In genomic region chr2:168139791-168140190, GRCh38 we compare ENCODE assay signal across 21 cellular contexts.
DNase-seq lines count a peak whose midpoint lies in the region; ATAC-seq, FAIRE-seq and TF ChIP-seq lines count a peak whose summit lies in the region.
"Had no signal": no experiment of that assay in that cellular context is flagged by ENCODE, and none has a peak within 500 bp of the region (broad histone marks: within the 10 kb centered on the region; RNA-seq: fewer than 3 reads in every experiment).

No MANE protein-coding gene starts in this region.

- H3K36me3 Mint-ChIP-seq in brain, result peaks cover 24% of the 10 kb centered on the region

- CTCF ChIA-PET in HEK293 (lab: Yijun Ruan, JAX) (no interaction called here), SK-N-SH (lab: Yijun Ruan, JAX) (interaction anchor here (0.6 to 1.7 kb wide), 6 partner anchors 8 to 1600 kb away, joined by 3 to 5 read pairs (median 3); no protein-coding TSS in a partner anchor)

- H3K4me2 ChIP-seq in SK-N-SH, result no peak overlapping the region

- DNase-seq in SK-N-SH (peak; percentile 40), pancreas (no peak), DMS53 (lab: John Stamatoyannopoulos, UW) (no peak), ACHN (no peak)
- no peak for DNase-seq in stimulated activated CD4-positive, alpha-beta T cell treated with anti-CD3 and anti-CD28 coated beads, Interleukin-4, amount 100 ng/mL, for 4 hours
- DNase-seq: DMS 273 treated with DMSO at 0.1 percent for 48 hours, GF-D8, GOT3, KBM-7, NCI-H1417 treated with DMSO at 0.1 percent for 48 hours, NCI-H2029 treated with DMSO at 0.1 percent for 48 hours, NCI-H2171 treated with DMSO at 0.1 percent for 48 hours, NCI-H446 treated with DMSO at 0.1 percent for 48 hours, NCI-H774, SJCRH30 had no signal

- in situ Hi-C loops in ACHN (cut with HindIII; ENCODE audit: low pct_ligation_motif_present, low pct_unique_long_range_greater_than_20kb, low sequenced_read_pairs), result no loop called here

- TF ChIP-seq EP300 in SK-N-SH (IDR thresholded peaks at IDR 0.05; ENCODE audit: borderline replicate concordance in 1 of 2, low read depth in 1 of 2, low read length in 1 of 2), result peak in 1 of 2 experiments; percentile 68; a peak in 2 of 4 replicates

- no peak for FAIRE-seq in pancreas (lab: Jason Lieb, UNC)
- FAIRE-seq: GM12891, GM18507 had no signal

- H3K9me3 ChIP-seq in HEK293 (ENCODE audit: control insufficient read depth, insufficient read depth, low read depth, low read length) (no peaks in the 10 kb centered on the region), SK-N-SH (no peaks in the 10 kb centered on the region), pancreas (no peaks in the 10 kb centered on the region)
- H3K9me3 ChIP-seq: SJCRH30 had no signal

- intact Hi-C loops in pancreas (cut with DNase I), result loop anchor here in 1 of 3 donors (5.0 to 10.0 kb wide), 2 partner anchors 105 to 198 kb away; partner anchors contain the start of gene STK39

- no peaks in the 10 kb centered on the region for H3K27me3 Mint-ChIP-seq in brain

- H3K27me3 ChIP-seq in SK-N-SH (ENCODE audit: insufficient read depth) (no peaks in the 10 kb centered on the region), pancreas (no peaks in the 10 kb centered on the region)
- H3K27me3 ChIP-seq: SJCRH30 had no signal

- TF ChIP-seq RAD21 in SK-N-SH (IDR thresholded peaks at IDR 0.05; ENCODE audit: low read length), result 0 out of 2 replicates have a peak, but pooled peaks have one; percentile 3

- ATAC-seq in pancreas, result peak in 3 of 4 donors; percentile 15 to 66 (median 29)

- H3K27ac ChIP-seq in HEK293 (ENCODE audit: extremely low read depth, low read depth, low read length), result no peak overlapping the region
- peak overlapping the region; percentile 58 to 77; a peak in 3 of 4 replicates for H3K27ac ChIP-seq in SK-N-SH (ENCODE audit: low read depth in 2 of 2, low read length in 1 of 2)
- peak overlapping the region in 1 of 4 donors; percentile 8 for H3K27ac ChIP-seq in pancreas
- H3K27ac ChIP-seq: C4-2B, RWPE1, SJCRH30 had no signal

- peaks cover 78% of the 10 kb centered on the region for H3K4me1 Mint-ChIP-seq in brain

- no peaks in the 10 kb centered on the region for H3K9me3 Mint-ChIP-seq in brain

- 46% methylated on average over 2 of the region's 2 CpGs for WGBS in SK-N-SH (ENCODE audit: low lambda C conversion rate)
- WGBS in pancreas, 2 donors, result 46 to 58% methylated on average over 2 of the region's 2 CpGs

- H3F3A ChIP-seq in SK-N-SH (replicated peaks; ENCODE audit: insufficient read depth), result no peaks in the 10 kb centered on the region

- POLR2A ChIA-PET in HEK293 (lab: Yijun Ruan, JAX), result no interaction called here
- POLR2A ChIA-PET in SK-N-SH (lab: Yijun Ruan, JAX), result no interaction called here

- H3K9ac ChIP-seq in SK-N-SH, result no peak overlapping the region

- H3K79me2 ChIP-seq in SK-N-SH (ENCODE audit: insufficient read depth), result peaks cover 3% of the 10 kb centered on the region; the same call in 1 of the 2 replicates

- no peak for TF ChIP-seq CTCF in HEK293 (tag by site-specific recombination; IDR thresholded peaks at IDR 0.05)
- TF ChIP-seq CTCF in SK-N-SH (IDR thresholded peaks at IDR 0.05), result no peak
- no peak for TF ChIP-seq CTCF in brain (conservative IDR thresholded peaks at IDR 0.05)
- TF ChIP-seq CTCF in pancreas (IDR thresholded peaks at IDR 0.05), result no peak

- H3K4me3 ChIP-seq in HEK293 (ENCODE audit: low read depth, low read length) (no peak overlapping the region), SK-N-SH (ENCODE audit: low read depth in 2 of 2, low read length in 1 of 2) (no peak overlapping the region; a peak in 1 of 4 replicates), pancreas (no peak overlapping the region)
- H3K4me3 ChIP-seq: SJCRH30 had no signal

- H3K9me2 ChIP-seq in SK-N-SH, result no peaks in the 10 kb centered on the region

- peak overlapping the region in 3 of 5 experiments; percentile 28 to 70 (median 48) for H3K4me3 Mint-ChIP-seq in brain

- H3K4me1 ChIP-seq in HEK293 (ENCODE audit: control insufficient read depth, insufficient read depth, low read length) (0 out of 2 replicates have a peak, but pooled peaks cover 2% of the 10 kb centered on the region), SK-N-SH (ENCODE audit: control insufficient read depth in 1 of 2, insufficient read depth in 2 of 2, low read depth in 1 of 2, low read length in 1 of 2) (peaks cover 12 to 13% of the 10 kb centered on the region in 2 experiments; a peak in 3 of 4 replicates), pancreas (peaks cover 25 to 28% (median 25%) of the 10 kb centered on the region in 3 donors)
- H3K4me1 ChIP-seq: SJCRH30 had no signal

- H3K36me3 ChIP-seq in HEK293 (ENCODE audit: control insufficient read depth in 2 of 2, insufficient read depth in 1 of 2, low read length in 2 of 2) (peaks cover 0 to 17% of the 10 kb centered on the region in 2 experiments; a peak in 2 of 3 replicates), SK-N-SH (replicated peaks in 1 of 2; ENCODE audit: control insufficient read depth in 1 of 2, insufficient read depth in 2 of 2, low read length in 1 of 2) (peaks cover 13 to 16% of the 10 kb centered on the region in 2 experiments), pancreas (peaks cover 0 to 2% (median 0%) of the 10 kb centered on the region in 3 donors)
- H3K36me3 ChIP-seq: SJCRH30 had no signal

- peak overlapping the region; percentile 63 to 92 (median 84) for H3K27ac Mint-ChIP-seq in brain

- no peak overlapping the region for H2AFZ ChIP-seq in SK-N-SH (ENCODE audit: low read depth)

- no peaks in the 10 kb centered on the region for H4K20me1 ChIP-seq in SK-N-SH (ENCODE audit: insufficient read depth)

TF ChIP-seq in HEK293, 187 proteins besides CTCF, POLR2A, EP300 and RAD21:
- TF ChIP-seq, protein P1, sequence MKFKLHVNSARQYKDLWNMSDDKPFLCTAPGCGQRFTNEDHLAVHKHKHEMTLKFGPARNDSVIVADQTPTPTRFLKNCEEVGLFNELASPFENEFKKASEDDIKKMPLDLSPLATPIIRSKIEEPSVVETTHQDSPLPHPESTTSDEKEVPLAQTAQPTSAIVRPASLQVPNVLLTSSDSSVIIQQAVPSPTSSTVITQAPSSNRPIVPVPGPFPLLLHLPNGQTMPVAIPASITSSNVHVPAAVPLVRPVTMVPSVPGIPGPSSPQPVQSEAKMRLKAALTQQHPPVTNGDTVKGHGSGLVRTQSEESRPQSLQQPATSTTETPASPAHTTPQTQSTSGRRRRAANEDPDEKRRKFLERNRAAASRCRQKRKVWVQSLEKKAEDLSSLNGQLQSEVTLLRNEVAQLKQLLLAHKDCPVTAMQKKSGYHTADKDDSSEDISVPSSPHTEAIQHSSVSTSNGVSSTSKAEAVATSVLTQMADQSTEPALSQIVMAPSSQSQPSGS (tag by site-specific recombination; IDR thresholded peaks at IDR 0.05; ENCODE audit: low read depth), result 0 out of 2 replicates have a peak, but pooled peaks have one; percentile 29
- no peak for TF ChIP-seq ZNF837 (tag by site-specific recombination; IDR thresholded peaks at IDR 0.05)

TF ChIP-seq in SK-N-SH, 30 proteins besides CTCF, POLR2A, EP300 and RAD21 (continues in another document):
- TF ChIP-seq, protein P2, sequence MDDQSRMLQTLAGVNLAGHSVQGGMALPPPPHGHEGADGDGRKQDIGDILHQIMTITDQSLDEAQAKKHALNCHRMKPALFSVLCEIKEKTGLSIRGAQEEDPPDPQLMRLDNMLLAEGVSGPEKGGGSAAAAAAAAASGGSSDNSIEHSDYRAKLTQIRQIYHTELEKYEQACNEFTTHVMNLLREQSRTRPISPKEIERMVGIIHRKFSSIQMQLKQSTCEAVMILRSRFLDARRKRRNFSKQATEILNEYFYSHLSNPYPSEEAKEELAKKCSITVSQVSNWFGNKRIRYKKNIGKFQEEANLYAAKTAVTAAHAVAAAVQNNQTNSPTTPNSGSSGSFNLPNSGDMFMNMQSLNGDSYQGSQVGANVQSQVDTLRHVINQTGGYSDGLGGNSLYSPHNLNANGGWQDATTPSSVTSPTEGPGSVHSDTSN (IDR thresholded peaks at IDR 0.05), result 0 out of 2 replicates have a peak, but pooled peaks have one; percentile 33
- TF ChIP-seq FOSL2 (IDR thresholded peaks at IDR 0.05; ENCODE audit: borderline replicate concordance, low read depth) (no peak), FOXJ3 (CRISPR knock-in tag; IDR thresholded peaks at IDR 0.05) (no peak), IRF3 (IDR thresholded peaks at IDR 0.05; ENCODE audit: low read depth, low read length) (no peak), REST (IDR thresholded peaks at IDR 0.05; ENCODE audit: low read depth, low read length) (no peak), RFX5 (IDR thresholded peaks at IDR 0.05; ENCODE audit: low read length) (no peak)
